In the genomic region with DNA sequence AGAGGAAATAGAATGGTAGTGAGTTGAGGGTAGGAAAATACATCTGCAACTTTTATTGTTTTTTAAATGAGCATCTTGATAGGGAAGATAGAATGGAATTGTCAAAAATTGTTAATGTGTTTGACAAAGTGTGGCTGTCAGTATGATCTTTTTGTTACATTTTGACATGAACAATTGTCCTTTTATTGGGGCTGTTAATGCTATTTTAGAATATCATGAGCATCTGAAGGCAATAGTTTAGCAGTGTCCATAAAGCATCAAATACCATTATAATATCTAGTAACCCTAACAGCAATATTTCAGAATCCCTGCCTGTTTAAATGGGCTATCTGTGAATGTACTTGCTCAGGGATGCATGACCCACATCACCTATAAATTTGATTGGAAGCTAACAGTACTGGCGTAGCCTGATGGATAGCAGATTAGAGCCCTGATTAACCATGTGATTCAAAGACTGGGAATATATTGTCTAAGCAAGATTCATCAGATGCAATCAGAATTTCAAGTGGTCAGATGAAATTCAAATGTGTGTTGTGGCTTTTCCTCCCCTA, we compare ENCODE assay signal across 2 cellular contexts.
TF ChIP-seq lines count a peak whose summit lies in the region.

No MANE protein-coding gene starts in this region.

TF ChIP-seq in GM23338, 12 proteins besides CTCF, POLR2A, EP300 and RAD21:
- no peak for TF ChIP-seq CREB1 (CRISPR knock-in tag; IDR thresholded peaks at IDR 0.05; ENCODE audit: low read depth)
- TF ChIP-seq JUNB (IDR thresholded peaks at IDR 0.05; ENCODE audit: unreplicated experiment): no peak
- no peak for TF ChIP-seq EZH2 (IDR thresholded peaks at IDR 0.05; ENCODE audit: low read depth, unreplicated experiment)
- no peak for TF ChIP-seq EZH2phosphoT487 (IDR thresholded peaks at IDR 0.05; ENCODE audit: unreplicated experiment)
- TF ChIP-seq, protein P1, sequence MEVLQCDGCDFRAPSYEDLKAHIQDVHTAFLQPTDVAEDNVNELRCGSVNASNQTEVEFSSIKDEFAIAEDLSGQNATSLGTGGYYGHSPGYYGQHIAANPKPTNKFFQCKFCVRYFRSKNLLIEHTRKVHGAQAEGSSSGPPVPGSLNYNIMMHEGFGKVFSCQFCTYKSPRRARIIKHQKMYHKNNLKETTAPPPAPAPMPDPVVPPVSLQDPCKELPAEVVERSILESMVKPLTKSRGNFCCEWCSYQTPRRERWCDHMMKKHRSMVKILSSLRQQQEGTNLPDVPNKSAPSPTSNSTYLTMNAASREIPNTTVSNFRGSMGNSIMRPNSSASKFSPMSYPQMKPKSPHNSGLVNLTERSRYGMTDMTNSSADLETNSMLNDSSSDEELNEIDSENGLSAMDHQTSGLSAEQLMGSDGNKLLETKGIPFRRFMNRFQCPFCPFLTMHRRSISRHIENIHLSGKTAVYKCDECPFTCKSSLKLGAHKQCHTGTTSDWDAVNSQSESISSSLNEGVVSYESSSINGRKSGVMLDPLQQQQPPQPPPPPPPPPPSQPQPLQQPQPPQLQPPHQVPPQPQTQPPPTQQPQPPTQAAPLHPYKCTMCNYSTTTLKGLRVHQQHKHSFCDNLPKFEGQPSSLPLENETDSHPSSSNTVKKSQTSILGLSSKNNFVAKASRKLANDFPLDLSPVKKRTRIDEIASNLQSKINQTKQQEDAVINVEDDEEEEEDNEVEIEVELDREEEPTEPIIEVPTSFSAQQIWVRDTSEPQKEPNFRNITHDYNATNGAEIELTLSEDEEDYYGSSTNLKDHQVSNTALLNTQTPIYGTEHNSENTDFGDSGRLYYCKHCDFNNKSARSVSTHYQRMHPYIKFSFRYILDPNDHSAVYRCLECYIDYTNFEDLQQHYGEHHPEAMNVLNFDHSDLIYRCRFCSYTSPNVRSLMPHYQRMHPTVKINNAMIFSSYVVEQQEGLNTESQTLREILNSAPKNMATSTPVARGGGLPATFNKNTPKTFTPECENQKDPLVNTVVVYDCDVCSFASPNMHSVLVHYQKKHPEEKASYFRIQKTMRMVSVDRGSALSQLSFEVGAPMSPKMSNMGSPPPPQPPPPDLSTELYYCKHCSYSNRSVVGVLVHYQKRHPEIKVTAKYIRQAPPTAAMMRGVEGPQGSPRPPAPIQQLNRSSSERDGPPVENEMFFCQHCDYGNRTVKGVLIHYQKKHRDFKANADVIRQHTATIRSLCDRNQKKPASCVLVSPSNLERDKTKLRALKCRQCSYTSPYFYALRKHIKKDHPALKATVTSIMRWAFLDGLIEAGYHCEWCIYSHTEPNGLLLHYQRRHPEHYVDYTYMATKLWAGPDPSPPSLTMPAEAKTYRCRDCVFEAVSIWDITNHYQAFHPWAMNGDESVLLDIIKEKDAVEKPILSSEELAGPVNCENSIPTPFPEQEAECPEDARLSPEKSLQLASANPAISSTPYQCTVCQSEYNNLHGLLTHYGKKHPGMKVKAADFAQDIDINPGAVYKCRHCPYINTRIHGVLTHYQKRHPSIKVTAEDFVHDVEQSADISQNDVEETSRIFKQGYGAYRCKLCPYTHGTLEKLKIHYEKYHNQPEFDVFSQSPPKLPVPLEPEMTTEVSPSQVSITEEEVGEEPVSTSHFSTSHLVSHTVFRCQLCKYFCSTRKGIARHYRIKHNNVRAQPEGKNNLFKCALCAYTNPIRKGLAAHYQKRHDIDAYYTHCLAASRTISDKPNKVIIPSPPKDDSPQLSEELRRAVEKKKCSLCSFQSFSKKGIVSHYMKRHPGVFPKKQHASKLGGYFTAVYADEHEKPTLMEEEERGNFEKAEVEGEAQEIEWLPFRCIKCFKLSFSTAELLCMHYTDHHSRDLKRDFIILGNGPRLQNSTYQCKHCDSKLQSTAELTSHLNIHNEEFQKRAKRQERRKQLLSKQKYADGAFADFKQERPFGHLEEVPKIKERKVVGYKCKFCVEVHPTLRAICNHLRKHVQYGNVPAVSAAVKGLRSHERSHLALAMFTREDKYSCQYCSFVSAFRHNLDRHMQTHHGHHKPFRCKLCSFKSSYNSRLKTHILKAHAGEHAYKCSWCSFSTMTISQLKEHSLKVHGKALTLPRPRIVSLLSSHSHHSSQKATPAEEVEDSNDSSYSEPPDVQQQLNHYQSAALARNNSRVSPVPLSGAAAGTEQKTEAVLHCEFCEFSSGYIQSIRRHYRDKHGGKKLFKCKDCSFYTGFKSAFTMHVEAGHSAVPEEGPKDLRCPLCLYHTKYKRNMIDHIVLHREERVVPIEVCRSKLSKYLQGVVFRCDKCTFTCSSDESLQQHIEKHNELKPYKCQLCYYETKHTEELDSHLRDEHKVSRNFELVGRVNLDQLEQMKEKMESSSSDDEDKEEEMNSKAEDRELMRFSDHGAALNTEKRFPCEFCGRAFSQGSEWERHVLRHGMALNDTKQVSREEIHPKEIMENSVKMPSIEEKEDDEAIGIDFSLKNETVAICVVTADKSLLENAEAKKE (CRISPR knock-in tag; IDR thresholded peaks at IDR 0.05): no peak
- TF ChIP-seq STAT1 (IDR thresholded peaks at IDR 0.05; ENCODE audit: unreplicated experiment): no peak
- TF ChIP-seq, protein P2, sequence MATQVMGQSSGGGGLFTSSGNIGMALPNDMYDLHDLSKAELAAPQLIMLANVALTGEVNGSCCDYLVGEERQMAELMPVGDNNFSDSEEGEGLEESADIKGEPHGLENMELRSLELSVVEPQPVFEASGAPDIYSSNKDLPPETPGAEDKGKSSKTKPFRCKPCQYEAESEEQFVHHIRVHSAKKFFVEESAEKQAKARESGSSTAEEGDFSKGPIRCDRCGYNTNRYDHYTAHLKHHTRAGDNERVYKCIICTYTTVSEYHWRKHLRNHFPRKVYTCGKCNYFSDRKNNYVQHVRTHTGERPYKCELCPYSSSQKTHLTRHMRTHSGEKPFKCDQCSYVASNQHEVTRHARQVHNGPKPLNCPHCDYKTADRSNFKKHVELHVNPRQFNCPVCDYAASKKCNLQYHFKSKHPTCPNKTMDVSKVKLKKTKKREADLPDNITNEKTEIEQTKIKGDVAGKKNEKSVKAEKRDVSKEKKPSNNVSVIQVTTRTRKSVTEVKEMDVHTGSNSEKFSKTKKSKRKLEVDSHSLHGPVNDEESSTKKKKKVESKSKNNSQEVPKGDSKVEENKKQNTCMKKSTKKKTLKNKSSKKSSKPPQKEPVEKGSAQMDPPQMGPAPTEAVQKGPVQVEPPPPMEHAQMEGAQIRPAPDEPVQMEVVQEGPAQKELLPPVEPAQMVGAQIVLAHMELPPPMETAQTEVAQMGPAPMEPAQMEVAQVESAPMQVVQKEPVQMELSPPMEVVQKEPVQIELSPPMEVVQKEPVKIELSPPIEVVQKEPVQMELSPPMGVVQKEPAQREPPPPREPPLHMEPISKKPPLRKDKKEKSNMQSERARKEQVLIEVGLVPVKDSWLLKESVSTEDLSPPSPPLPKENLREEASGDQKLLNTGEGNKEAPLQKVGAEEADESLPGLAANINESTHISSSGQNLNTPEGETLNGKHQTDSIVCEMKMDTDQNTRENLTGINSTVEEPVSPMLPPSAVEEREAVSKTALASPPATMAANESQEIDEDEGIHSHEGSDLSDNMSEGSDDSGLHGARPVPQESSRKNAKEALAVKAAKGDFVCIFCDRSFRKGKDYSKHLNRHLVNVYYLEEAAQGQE (IDR thresholded peaks at IDR 0.05; ENCODE audit: unreplicated experiment): no peak
- TF ChIP-seq, protein P3, sequence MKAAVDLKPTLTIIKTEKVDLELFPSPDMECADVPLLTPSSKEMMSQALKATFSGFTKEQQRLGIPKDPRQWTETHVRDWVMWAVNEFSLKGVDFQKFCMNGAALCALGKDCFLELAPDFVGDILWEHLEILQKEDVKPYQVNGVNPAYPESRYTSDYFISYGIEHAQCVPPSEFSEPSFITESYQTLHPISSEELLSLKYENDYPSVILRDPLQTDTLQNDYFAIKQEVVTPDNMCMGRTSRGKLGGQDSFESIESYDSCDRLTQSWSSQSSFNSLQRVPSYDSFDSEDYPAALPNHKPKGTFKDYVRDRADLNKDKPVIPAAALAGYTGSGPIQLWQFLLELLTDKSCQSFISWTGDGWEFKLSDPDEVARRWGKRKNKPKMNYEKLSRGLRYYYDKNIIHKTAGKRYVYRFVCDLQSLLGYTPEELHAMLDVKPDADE (IDR thresholded peaks at IDR 0.05): no peak
- no peak for TF ChIP-seq POLR2AphosphoS5 (IDR thresholded peaks at IDR 0.05; ENCODE audit: low read depth)

TF ChIP-seq in SK-N-SH treated with all-trans-retinoic acid at 6 μM for 48 hours, 23 proteins besides CTCF, POLR2A, EP300 and RAD21:
- TF ChIP-seq BACH2 (CRISPR knock-in tag; IDR thresholded peaks at IDR 0.05; ENCODE audit: borderline replicate concordance) (no peak), ZNF70 (CRISPR knock-in tag; IDR thresholded peaks at IDR 0.05) (no peak), SNAI2 (CRISPR knock-in tag; IDR thresholded peaks at IDR 0.05) (no peak), RARB (CRISPR knock-in tag; IDR thresholded peaks at IDR 0.05) (no peak), OSR1 (CRISPR knock-in tag; IDR thresholded peaks at IDR 0.05) (no peak), TOX (CRISPR knock-in tag; IDR thresholded peaks at IDR 0.05; ENCODE audit: borderline replicate concordance) (no peak), CSDC2 (CRISPR knock-in tag; IDR thresholded peaks at IDR 0.05) (no peak)
- TF ChIP-seq, protein P4, sequence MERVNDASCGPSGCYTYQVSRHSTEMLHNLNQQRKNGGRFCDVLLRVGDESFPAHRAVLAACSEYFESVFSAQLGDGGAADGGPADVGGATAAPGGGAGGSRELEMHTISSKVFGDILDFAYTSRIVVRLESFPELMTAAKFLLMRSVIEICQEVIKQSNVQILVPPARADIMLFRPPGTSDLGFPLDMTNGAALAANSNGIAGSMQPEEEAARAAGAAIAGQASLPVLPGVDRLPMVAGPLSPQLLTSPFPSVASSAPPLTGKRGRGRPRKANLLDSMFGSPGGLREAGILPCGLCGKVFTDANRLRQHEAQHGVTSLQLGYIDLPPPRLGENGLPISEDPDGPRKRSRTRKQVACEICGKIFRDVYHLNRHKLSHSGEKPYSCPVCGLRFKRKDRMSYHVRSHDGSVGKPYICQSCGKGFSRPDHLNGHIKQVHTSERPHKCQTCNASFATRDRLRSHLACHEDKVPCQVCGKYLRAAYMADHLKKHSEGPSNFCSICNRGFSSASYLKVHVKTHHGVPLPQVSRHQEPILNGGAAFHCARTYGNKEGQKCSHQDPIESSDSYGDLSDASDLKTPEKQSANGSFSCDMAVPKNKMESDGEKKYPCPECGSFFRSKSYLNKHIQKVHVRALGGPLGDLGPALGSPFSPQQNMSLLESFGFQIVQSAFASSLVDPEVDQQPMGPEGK (CRISPR knock-in tag; IDR thresholded peaks at IDR 0.05; ENCODE audit: borderline replicate concordance): no peak
- TF ChIP-seq, protein P5, sequence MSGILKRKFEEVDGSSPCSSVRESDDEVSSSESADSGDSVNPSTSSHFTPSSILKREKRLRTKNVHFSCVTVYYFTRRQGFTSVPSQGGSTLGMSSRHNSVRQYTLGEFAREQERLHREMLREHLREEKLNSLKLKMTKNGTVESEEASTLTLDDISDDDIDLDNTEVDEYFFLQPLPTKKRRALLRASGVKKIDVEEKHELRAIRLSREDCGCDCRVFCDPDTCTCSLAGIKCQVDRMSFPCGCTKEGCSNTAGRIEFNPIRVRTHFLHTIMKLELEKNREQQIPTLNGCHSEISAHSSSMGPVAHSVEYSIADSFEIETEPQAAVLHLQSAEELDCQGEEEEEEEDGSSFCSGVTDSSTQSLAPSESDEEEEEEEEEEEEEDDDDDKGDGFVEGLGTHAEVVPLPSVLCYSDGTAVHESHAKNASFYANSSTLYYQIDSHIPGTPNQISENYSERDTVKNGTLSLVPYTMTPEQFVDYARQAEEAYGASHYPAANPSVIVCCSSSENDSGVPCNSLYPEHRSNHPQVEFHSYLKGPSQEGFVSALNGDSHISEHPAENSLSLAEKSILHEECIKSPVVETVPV (CRISPR knock-in tag; IDR thresholded peaks at IDR 0.05): no peak
- TF ChIP-seq, protein P6, sequence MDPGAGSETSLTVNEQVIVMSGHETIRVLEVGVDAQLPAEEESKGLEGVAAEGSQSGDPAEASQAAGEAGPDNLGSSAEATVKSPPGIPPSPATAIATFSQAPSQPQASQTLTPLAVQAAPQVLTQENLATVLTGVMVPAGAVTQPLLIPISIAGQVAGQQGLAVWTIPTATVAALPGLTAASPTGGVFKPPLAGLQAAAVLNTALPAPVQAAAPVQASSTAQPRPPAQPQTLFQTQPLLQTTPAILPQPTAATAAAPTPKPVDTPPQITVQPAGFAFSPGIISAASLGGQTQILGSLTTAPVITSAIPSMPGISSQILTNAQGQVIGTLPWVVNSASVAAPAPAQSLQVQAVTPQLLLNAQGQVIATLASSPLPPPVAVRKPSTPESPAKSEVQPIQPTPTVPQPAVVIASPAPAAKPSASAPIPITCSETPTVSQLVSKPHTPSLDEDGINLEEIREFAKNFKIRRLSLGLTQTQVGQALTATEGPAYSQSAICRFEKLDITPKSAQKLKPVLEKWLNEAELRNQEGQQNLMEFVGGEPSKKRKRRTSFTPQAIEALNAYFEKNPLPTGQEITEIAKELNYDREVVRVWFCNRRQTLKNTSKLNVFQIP (CRISPR knock-in tag; IDR thresholded peaks at IDR 0.05; ENCODE audit: borderline replicate concordance, low read depth): no peak
TF ChIP-seq in SK-N-SH treated with all-trans-retinoic acid at 6 μM for 48 hours: peak in this region for 0.
